ENCODE assay signal across 1 cellular context in the genomic region with DNA sequence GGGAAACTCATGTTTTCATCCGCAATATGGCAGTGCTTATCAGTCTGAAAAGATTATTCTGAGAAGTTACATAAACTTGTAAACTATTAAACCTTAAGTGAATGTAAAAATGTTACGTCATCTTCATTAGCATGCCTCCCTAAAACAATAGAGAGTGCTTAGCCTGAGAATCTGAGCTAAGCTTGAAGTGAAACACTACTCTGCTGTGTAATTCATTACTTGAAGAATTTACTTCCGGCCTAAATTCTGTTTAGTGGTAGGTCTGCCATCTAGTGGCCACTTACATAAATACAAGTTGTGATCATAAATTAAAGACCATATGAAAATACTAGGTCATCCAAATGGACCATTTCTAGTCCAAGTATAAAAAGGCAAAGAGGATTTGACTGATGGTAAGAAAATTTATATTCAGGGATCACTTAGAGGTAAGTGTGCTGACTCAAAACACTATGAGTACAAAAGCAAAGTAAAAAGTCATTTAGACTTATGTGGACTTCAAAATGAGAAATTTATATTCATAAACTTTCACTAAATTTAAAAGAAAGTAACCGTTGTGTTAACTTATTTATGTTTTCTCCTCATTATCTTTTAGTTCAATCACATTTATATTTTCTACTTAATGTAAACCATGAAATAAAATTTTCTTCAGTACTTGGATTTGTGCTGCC.
TF ChIP-seq lines count a peak whose summit lies in the region.

No MANE protein-coding gene starts in this region.

TF ChIP-seq in K562, 482 proteins besides CTCF, POLR2A, EP300 and RAD21 (continued from another document):
- TF ChIP-seq, protein P1, sequence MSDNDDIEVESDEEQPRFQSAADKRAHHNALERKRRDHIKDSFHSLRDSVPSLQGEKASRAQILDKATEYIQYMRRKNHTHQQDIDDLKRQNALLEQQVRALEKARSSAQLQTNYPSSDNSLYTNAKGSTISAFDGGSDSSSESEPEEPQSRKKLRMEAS (CRISPR knock-in tag; IDR thresholded peaks at IDR 0.05): no peak
- no peak for TF ChIP-seq MED1 (CRISPR knock-in tag; IDR thresholded peaks at IDR 0.05; ENCODE audit: borderline replicate concordance)
- TF ChIP-seq ATF3 (IDR thresholded peaks at IDR 0.05): peak; percentile 55; the same call in 1 of the 2 replicates
- no peak for TF ChIP-seq ATF3 (CRISPR knock-in tag; conservative IDR thresholded peaks at IDR 0.05)
- peak; percentile 81 for TF ChIP-seq ETV1 (tag; conservative IDR thresholded peaks at IDR 0.05; ENCODE audit: low read depth)
- TF ChIP-seq CEBPG (CRISPR knock-in tag; IDR thresholded peaks at IDR 0.05): no peak
- peak in 1 of 2 experiments; percentile 60; a peak in 1 of 4 replicates for TF ChIP-seq CEBPG (tag; conservative IDR thresholded peaks at IDR 0.05 in 1 of 2, IDR thresholded peaks at IDR 0.05 in 1 of 2)
- 0 out of 2 replicates have a peak, but pooled peaks have one; percentile 11 for TF ChIP-seq CEBPB (tag; IDR thresholded peaks at IDR 0.05)
- no peak for TF ChIP-seq SP1 (CRISPR knock-in tag; IDR thresholded peaks at IDR 0.05)
- no peak for TF ChIP-seq NFIC (IDR thresholded peaks at IDR 0.05)
- peak; percentile 27; the same call in 1 of the 2 replicates for TF ChIP-seq ELF1 (tag; IDR thresholded peaks at IDR 0.05)
